In genomic region chr1:59552001-59552400, GRCh38 we compare ENCODE assay signal across 27 cellular contexts.
DNase-seq lines count a peak whose midpoint lies in the region; ATAC-seq, FAIRE-seq and TF ChIP-seq lines count a peak whose summit lies in the region.
"Had no signal": no experiment of that assay in that cellular context is flagged by ENCODE, and none has a peak within 500 bp of the region (broad histone marks: within the 10 kb centered on the region; RNA-seq: fewer than 3 reads in every experiment).

No MANE protein-coding gene starts in this region.

- H2BK15ac ChIP-seq in H1 (ENCODE audit: low read length): no peak overlapping the region

- H2BK5ac ChIP-seq in H1 (ENCODE audit: low read depth, low read length): no peak overlapping the region

- TF ChIP-seq EP300 in H1 (IDR thresholded peaks at IDR 0.05; ENCODE audit: borderline replicate concordance in 1 of 2, low read depth in 2 of 2, low read length in 2 of 2): no peak

- H3K36me3 ChIP-seq in heart left ventricle (peaks cover 0 to 4% (median 0%) of the 10 kb centered on the region in 9 donors), H1 (ENCODE audit: control insufficient read depth in 2 of 4, insufficient read depth in 4 of 4, low read length in 3 of 4) (no peaks in the 10 kb centered on the region)
- H3K36me3 ChIP-seq: pancreas had no signal

- no peak overlapping the region for H4K5ac ChIP-seq in H1 (ENCODE audit: insufficient read length, low read depth, low read length)

- H2BK12ac ChIP-seq in H1 (ENCODE audit: low read depth, low read length): no peak overlapping the region

- TF ChIP-seq CTCF in heart left ventricle (IDR thresholded peaks at IDR 0.05): no peak
- no peak for TF ChIP-seq CTCF in H1 (IDR thresholded peaks at IDR 0.05; ENCODE audit: control extremely low read depth in 1 of 3, insufficient read depth in 1 of 3, low read depth in 1 of 3, low read length in 3 of 3)

- no peak overlapping the region for H3K27ac ChIP-seq in heart left ventricle
- H3K27ac ChIP-seq in H1 (ENCODE audit: low read depth, low read length): no peak overlapping the region
- H3K27ac ChIP-seq: dorsolateral prefrontal cortex, gastroesophageal sphincter, pancreas, skin epidermis had no signal

- H3K79me1 ChIP-seq in H1 (ENCODE audit: low read depth, low read length): no peaks in the 10 kb centered on the region

- H3K4me1 ChIP-seq in heart left ventricle: peaks cover 0 to 11% (median 0%) of the 10 kb centered on the region in 12 donors
- peaks cover 0 to 2% (median 0%) of the 10 kb centered on the region in 4 experiments; a peak in 1 of 7 replicates for H3K4me1 ChIP-seq in H1 (replicated peaks in 1 of 4; ENCODE audit: control insufficient read depth in 3 of 4, insufficient read depth in 4 of 4, low read length in 3 of 4)

- peaks cover 17 to 20% of the 10 kb centered on the region in 2 donors for H3K36me3 Mint-ChIP-seq in naive B cell

- no peak overlapping the region for H3K4ac ChIP-seq in H1 (replicated peaks; ENCODE audit: insufficient read length, low read depth, low read length)

- H4K20me1 ChIP-seq in H1 (replicated peaks in 1 of 2; ENCODE audit: control insufficient read depth in 1 of 2, insufficient read depth in 2 of 2, low read length in 2 of 2): no peaks in the 10 kb centered on the region

- H3K4me2 ChIP-seq in H1 (ENCODE audit: insufficient read depth in 1 of 2, low read depth in 2 of 2, low read length in 2 of 2): no peak overlapping the region

- ATAC-seq in heart left ventricle: peak in 3 of 4 donors; percentile 38 to 50 (median 42)
- peak; percentile 38 to 48 for ATAC-seq in naive B cell (ENCODE audit: low read depth in 2 of 2)
- no peak for ATAC-seq in GM19467 (IDR thresholded peaks at IDR 0.05; ENCODE audit: unreplicated experiment)
- ATAC-seq: gastroesophageal sphincter, HCT116 had no signal

- H2BK20ac ChIP-seq in H1 (ENCODE audit: low read length): no peak overlapping the region

- H3K23ac ChIP-seq in H1 (ENCODE audit: insufficient read length): no peak overlapping the region

- no peak overlapping the region for H3K14ac ChIP-seq in H1 (ENCODE audit: insufficient read length)

- H3K18ac ChIP-seq in H1 (ENCODE audit: extremely low read depth, low read length): no peak overlapping the region

- H3K27ac Mint-ChIP-seq in naive B cell: peak overlapping the region in 2 of 6 donors; percentile 4 to 64
- H3K27ac Mint-ChIP-seq: CD4-positive, CD25-positive, alpha-beta regulatory T cell; IgD-negative memory B cell had no signal

- no peak overlapping the region for H3K4me3 ChIP-seq in heart left ventricle
- no peak overlapping the region for H3K4me3 ChIP-seq in H1 (ENCODE audit: extremely low read depth in 1 of 4, insufficient read depth in 2 of 4, low read depth in 3 of 4, low read length in 4 of 4)
- H3K4me3 ChIP-seq: dorsolateral prefrontal cortex, gastroesophageal sphincter, lung, pancreas, skin epidermis had no signal

- H3K27me3 Mint-ChIP-seq in naive B cell: no peaks in the 10 kb centered on the region
- H3K27me3 Mint-ChIP-seq: CD4-positive, CD25-positive, alpha-beta regulatory T cell; IgD-negative memory B cell had no signal

- no peak overlapping the region for H2AFZ ChIP-seq in H1 (ENCODE audit: low read length)

- DNase-seq in heart left ventricle (peak in 1 of 5 donors; percentile 28), cardiac septum (ENCODE audit: low spot score) (no peak), H1 (ENCODE audit: low read depth in 1 of 2, low spot score in 2 of 2) (no peak), naive B cell (no peak), NCI-H446 treated with DMSO at 0.1 percent for 48 hours (lab: John Stamatoyannopoulos, UW) (no peak), erythroblast (lab: John Stamatoyannopoulos, UW) (no peak), T-helper 1 cell (no peak)
- DNase-seq: activated CD4-positive, alpha-beta T cell treated with anti-CD3 and anti-CD28 coated beads, Interleukin-2, amount 50 U/mL, for 48 hours; activated naive CD4-positive, alpha-beta T cell; activated T-cell treated with anti-CD3 and anti-CD28 coated beads for 4 hours; amniotic stem cell; CD4-positive, CD25-positive, alpha-beta regulatory T cell; central memory CD4-positive, alpha-beta T cell; DMS79; dorsolateral prefrontal cortex; MM.1S; NCI-H2029; NCI-H524; stimulated activated CD4-positive, alpha-beta T cell treated with anti-CD3 and anti-CD28 coated beads, Interleukin-2, amount 100 ng/mL, for 48 hours had no signal

- CTCF ChIA-PET in H1 (lab: Charles Lee; ENCODE audit: partially characterized antibody): interaction anchor here (0.9 to 1.3 kb wide), 4 partner anchors 8 to 24 kb away, joined by 3 to 4 read pairs (median 3); no protein-coding TSS in a partner anchor

- H3K4me3 Mint-ChIP-seq in naive B cell: no peak overlapping the region
- H3K4me3 Mint-ChIP-seq: CD4-positive, CD25-positive, alpha-beta regulatory T cell; IgD-negative memory B cell had no signal

- peaks cover 0 to 8% (median 5%) of the 10 kb centered on the region in 7 donors for H3K9me3 Mint-ChIP-seq in naive B cell
- H3K9me3 Mint-ChIP-seq: IgD-negative memory B cell had no signal

- H3K9me3 ChIP-seq in heart left ventricle: no peaks in the 10 kb centered on the region
- H3K9me3 ChIP-seq in H1 (ENCODE audit: insufficient read depth in 2 of 2, low read depth in 1 of 2, low read length in 1 of 2): no peaks in the 10 kb centered on the region
- H3K9me3 ChIP-seq: gastroesophageal sphincter, pancreas had no signal

- no peak overlapping the region for H4K8ac ChIP-seq in H1 (ENCODE audit: extremely low read depth, insufficient read depth, low read length)

- no peak overlapping the region for H2AK5ac ChIP-seq in H1 (ENCODE audit: low read depth, low read length)

- H3K4me1 Mint-ChIP-seq in naive B cell: peaks cover 6 to 13% (median 6%) of the 10 kb centered on the region in 3 donors
- H3K4me1 Mint-ChIP-seq: CD4-positive, CD25-positive, alpha-beta regulatory T cell had no signal

- no peaks in the 10 kb centered on the region for H3K79me2 ChIP-seq in H1 (ENCODE audit: control insufficient read depth in 1 of 2, insufficient read depth in 2 of 2, low read length in 2 of 2)

- 59 to 75% (median 70%) methylated on average over 3 of the region's 3 CpGs for WGBS in heart left ventricle, 4 donors
- WGBS in H1 (ENCODE audit: extremely low coverage in 1 of 2, insufficient coverage in 1 of 2, insufficient read length in 1 of 2, insufficient replicate concordance in 2 of 2, low coverage in 1 of 2, low lambda C conversion rate in 2 of 2, missing lambda C conversion rate in 1 of 2), 2 experiments: 75% methylated on average over 3 of the region's 3 CpGs; no CpG with 5 or more reads in 1 of the 2 experiments

- no peak overlapping the region for H2BK120ac ChIP-seq in H1 (replicated peaks; ENCODE audit: low read depth, low read length)

- H4K91ac ChIP-seq in H1 (replicated peaks; ENCODE audit: insufficient read length, low read length): no peak overlapping the region

- TF ChIP-seq POLR2A in heart left ventricle (IDR thresholded peaks at IDR 0.05) (no peak), H1 (IDR thresholded peaks at IDR 0.05; ENCODE audit: control extremely low read depth in 1 of 2, low read depth in 2 of 2, low read length in 2 of 2) (no peak), erythroblast (IDR thresholded peaks at IDR 0.05; ENCODE audit: low read length) (no peak)

- no peak for FAIRE-seq in H1 (lab: Jason Lieb, UNC)
- FAIRE-seq: pancreas, urothelium cell line had no signal

- H3K27me3 ChIP-seq in heart left ventricle (no peaks in the 10 kb centered on the region), H1 (replicated peaks in 1 of 4; ENCODE audit: control insufficient read depth in 3 of 4, extremely low read depth in 1 of 4, insufficient read depth in 3 of 4, low read length in 3 of 4) (no peaks in the 10 kb centered on the region)
- H3K27me3 ChIP-seq: dorsolateral prefrontal cortex, gastroesophageal sphincter, pancreas had no signal

- H3K56ac ChIP-seq in H1 (replicated peaks; ENCODE audit: insufficient read length, low read depth, low read length): no peak overlapping the region

- intact Hi-C loops in heart left ventricle (cut with DNase I) (no loop called here), cardiac septum (cut with DNase I) (no loop called here)

- POLR2A ChIA-PET in H1 (lab: Charles Lee; ENCODE audit: partially characterized antibody): no interaction called here

- no peak overlapping the region for H3K9ac ChIP-seq in H1 (replicated peaks in 1 of 4; ENCODE audit: extremely low read depth in 1 of 4, low read depth in 3 of 4, low read length in 3 of 4)

- TF ChIP-seq RAD21 in H1 (IDR thresholded peaks at IDR 0.05 in 1 of 2, conservative IDR thresholded peaks at IDR 0.05 in 1 of 2; ENCODE audit: low read depth in 2 of 2, low read length in 2 of 2): peak; percentile 6 to 23; a peak in 3 of 4 replicates

- H3K23me2 ChIP-seq in H1 (ENCODE audit: low read depth, low read length): no peaks in the 10 kb centered on the region

TF ChIP-seq in H1, 55 proteins besides CTCF, POLR2A, EP300 and RAD21 (continues in another document):
- TF ChIP-seq SIN3A (conservative IDR thresholded peaks at IDR 0.05 in 1 of 2, IDR thresholded peaks at IDR 0.05 in 1 of 2; ENCODE audit: low read depth in 1 of 2, low read length in 2 of 2) (no peak), RBBP5 (IDR thresholded peaks at IDR 0.05; ENCODE audit: borderline replicate concordance, low read depth, low read length) (no peak), BRCA1 (IDR thresholded peaks at IDR 0.05; ENCODE audit: low read depth, low read length) (no peak)
